ENCODE assay signal across 8 cellular contexts in genomic region chr2:231364961-231365810, GRCh38. TPM values are rescaled to one million over a fixed set of nuclear protein-coding genes. Genes with fewer than 3 reads are reported as not detected.
DNase-seq lines count a peak whose midpoint lies in the region; ATAC-seq and FAIRE-seq lines count a peak whose summit lies in the region.

No MANE protein-coding gene starts in this region.

- peaks cover 7 to 25% (median 17%) of the 10 kb centered on the region in 4 donors for H3K4me1 Mint-ChIP-seq in naive thymus-derived CD8-positive, alpha-beta T cell
- peaks cover 7% of the 10 kb centered on the region for H3K4me1 Mint-ChIP-seq in activated CD4-positive, alpha-beta T cell treated with anti-CD3 and anti-CD28 coated beads for 36 hours

- H3K27ac ChIP-seq in temporal lobe (ENCODE audit: low read depth, low read length) = peak overlapping the region; percentile 94

- H3K4me3 Mint-ChIP-seq in naive thymus-derived CD8-positive, alpha-beta T cell = no peak overlapping the region
- no peak overlapping the region for H3K4me3 Mint-ChIP-seq in activated CD4-positive, alpha-beta T cell treated with anti-CD3 and anti-CD28 coated beads for 36 hours

- in situ Hi-C loops in ACHN (cut with HindIII; ENCODE audit: low pct_ligation_motif_present, low pct_unique_long_range_greater_than_20kb, low sequenced_read_pairs) = no loop called here

- no peak overlapping the region for H3K27ac Mint-ChIP-seq in naive thymus-derived CD8-positive, alpha-beta T cell
- no peak overlapping the region for H3K27ac Mint-ChIP-seq in activated CD4-positive, alpha-beta T cell treated with anti-CD3 and anti-CD28 coated beads for 36 hours

- no peaks in the 10 kb centered on the region for H3K36me3 Mint-ChIP-seq in naive thymus-derived CD8-positive, alpha-beta T cell
- H3K36me3 Mint-ChIP-seq in activated CD4-positive, alpha-beta T cell treated with anti-CD3 and anti-CD28 coated beads for 36 hours (ENCODE audit: low read depth) = no peaks in the 10 kb centered on the region

- DNase-seq in ACHN = peak; percentile 13
- peak; percentile 80 for DNase-seq in HTR-8/SVneo (ENCODE audit: insufficient read length, low spot score)
- peak in 39 of 56 donors; percentile 16 to 79 (median 57) for DNase-seq in amygdala (lab: John Stamatoyannopoulos, UW)
- peak; percentile 92 for DNase-seq in hepatic stellate cell (ENCODE audit: low spot score)
- DNase-seq in naive thymus-derived CD8-positive, alpha-beta T cell = no peak
- DNase-seq in T-helper 1 cell = no peak
- no peak for DNase-seq in activated CD4-positive, alpha-beta T cell treated with anti-CD3 and anti-CD28 coated beads for 36 hours

- no peak for ATAC-seq in naive thymus-derived CD8-positive, alpha-beta T cell
- no peak for ATAC-seq in activated CD4-positive, alpha-beta T cell treated with anti-CD3 and anti-CD28 coated beads for 36 hours

- H3K9me3 Mint-ChIP-seq in naive thymus-derived CD8-positive, alpha-beta T cell = no peaks in the 10 kb centered on the region
- H3K9me3 Mint-ChIP-seq in activated CD4-positive, alpha-beta T cell treated with anti-CD3 and anti-CD28 coated beads for 36 hours (ENCODE audit: low read depth) = no peaks in the 10 kb centered on the region

- CTCF ChIA-PET in activated CD4-positive, alpha-beta T cell treated with anti-CD3 and anti-CD28 coated beads for 36 hours (lab: Charles Lee) = interaction anchor here (0.6 to 0.8 kb wide), 2 partner anchors 9 to 163 kb away, joined by 3 read pairs; no protein-coding TSS in a partner anchor

- intact Hi-C loops in activated CD4-positive, alpha-beta T cell treated with anti-CD3 and anti-CD28 coated beads for 36 hours (cut with DNase I, micrococcal nuclease) = no loop called here

- FAIRE-seq in HTR-8/SVneo (lab: Jason Lieb, UNC) = peak; percentile 67

- POLR2A ChIA-PET in naive thymus-derived CD8-positive, alpha-beta T cell (lab: Charles Lee) = no interaction called here
- POLR2A ChIA-PET in activated CD4-positive, alpha-beta T cell treated with anti-CD3 and anti-CD28 coated beads for 36 hours (lab: Charles Lee) = no interaction called here

- no peaks in the 10 kb centered on the region for H3K27me3 Mint-ChIP-seq in naive thymus-derived CD8-positive, alpha-beta T cell
- no peaks in the 10 kb centered on the region for H3K27me3 Mint-ChIP-seq in activated CD4-positive, alpha-beta T cell treated with anti-CD3 and anti-CD28 coated beads for 36 hours

RNA-seq across cellular contexts. Expression of gene B3GNT7, which starts 30.3 kb away (rescaled TPM):
- 0.98 TPM for total RNA-seq in temporal lobe
- under 1 TPM; 0.55 to 0.68 TPM for total RNA-seq in naive thymus-derived CD8-positive, alpha-beta T cell
- under 1 TPM in 1 of 3 donors, not detected in 2; 0.06 TPM for polyA plus RNA-seq in naive thymus-derived CD8-positive, alpha-beta T cell
- total RNA-seq in activated CD4-positive, alpha-beta T cell treated with anti-CD3 and anti-CD28 coated beads for 36 hours = not detected

Comparison
In these comparisons a context has a peak if more than half of its experiments do, and no peak if none do; other contexts are left out.
1. DNase-seq: peak in ACHN (single experiment), HTR-8/SVneo (single experiment), amygdala (39 of 56) and hepatic stellate cell (single experiment); none in naive thymus-derived CD8-positive, alpha-beta T cell (0 of 10), T-helper 1 cell (0 of 5) and activated CD4-positive, alpha-beta T cell treated with anti-CD3 and anti-CD28 coated beads for 36 hours (single experiment).